ENCODE assay signal across 8 cellular contexts in the genomic region with DNA sequence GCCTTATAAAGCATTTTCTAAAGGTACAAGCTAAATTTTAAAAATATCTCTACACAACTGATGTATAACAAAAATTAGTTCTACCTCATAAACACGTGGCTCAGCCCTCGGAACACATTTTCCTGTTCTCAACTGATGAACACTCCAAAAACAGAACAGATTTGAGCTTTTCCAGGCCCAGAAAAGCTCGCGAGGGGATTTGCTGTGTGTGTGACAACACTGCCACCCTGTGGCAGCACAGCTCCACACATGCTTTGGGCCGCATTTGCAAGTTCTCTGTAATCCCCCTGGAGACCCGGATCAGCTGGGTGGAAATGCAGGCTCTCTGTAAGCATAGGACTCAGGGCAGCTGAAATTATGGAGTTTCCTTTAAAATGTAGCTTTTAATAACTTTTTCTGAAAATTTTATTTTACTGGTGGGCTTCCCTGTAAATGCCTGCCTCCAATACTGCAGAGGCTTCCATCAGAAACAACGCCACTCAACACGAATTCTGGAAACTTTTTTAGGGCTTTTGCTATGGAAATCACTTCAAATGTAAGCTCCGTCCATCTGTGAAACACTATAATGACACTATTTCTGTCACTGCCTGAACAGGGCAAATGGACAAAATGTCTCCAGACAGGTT.
DNase-seq lines count a peak whose midpoint lies in the region; ATAC-seq and TF ChIP-seq lines count a peak whose summit lies in the region.

No MANE protein-coding gene starts in this region.

- H3K4me3 ChIP-seq in GM06990 (replicated peaks; ENCODE audit: low read depth, low read length), result no peak overlapping the region

- H3K27ac Mint-ChIP-seq in natural killer cell, result no peak overlapping the region

- no peaks in the 10 kb centered on the region for H3K36me3 Mint-ChIP-seq in natural killer cell

- H3K27me3 ChIP-seq in GM06990 (replicated peaks; ENCODE audit: control insufficient read depth, insufficient read depth, low read length), result no peaks in the 10 kb centered on the region

- intact Hi-C loops in natural killer cell (cut with micrococcal nuclease), result loop anchor here (1.0 to 2.0 kb wide), 3 partner anchors 693 to 1068 kb away; a partner anchor contains a TSS

- peaks cover 30 to 38% of the 10 kb centered on the region in 2 donors for H3K27me3 Mint-ChIP-seq in natural killer cell (ENCODE audit: low read depth in 2 of 2)

- no peak for DNase-seq in GM06990 (ENCODE audit: extremely low read depth, insufficient read length)
- DNase-seq in NCI-H82 (lab: John Stamatoyannopoulos, UW), result peak; percentile 89
- peak; percentile 35 for DNase-seq in activated T-cell treated with anti-CD3 and anti-CD28 coated beads for 24 hours (ENCODE audit: low read depth)
- peak; percentile 58 to 80 for DNase-seq in erythroblast (lab: John Stamatoyannopoulos, UW)
- DNase-seq in natural killer cell, result peak; percentile 24
- peak; percentile 13 for DNase-seq in stimulated activated naive CD4-positive, alpha-beta T cell treated with Interleukin-2 at 50 U/mL for 16 hours (lab: John Stamatoyannopoulos, UW)
- DNase-seq in NK-92 (lab: John Stamatoyannopoulos, UW; ENCODE audit: unreplicated experiment), result no peak

- no peaks in the 10 kb centered on the region for H3K9me3 Mint-ChIP-seq in natural killer cell

- H3K4me1 Mint-ChIP-seq in natural killer cell, result peaks cover 0 to 9% of the 10 kb centered on the region in 2 donors

- no peak for TF ChIP-seq POLR2A in erythroblast (IDR thresholded peaks at IDR 0.05; ENCODE audit: low read length)

- peak; percentile 47 for ATAC-seq in HG02973 (IDR thresholded peaks at IDR 0.05; ENCODE audit: unreplicated experiment)
- peak in 2 of 3 donors; percentile 65 to 83 for ATAC-seq in natural killer cell

- H3K36me3 ChIP-seq in GM06990 (ENCODE audit: control insufficient read depth, insufficient read depth, low read length), result no peaks in the 10 kb centered on the region

- TF ChIP-seq CTCF in GM06990 (IDR thresholded peaks at IDR 0.05; ENCODE audit: insufficient read depth, low read length, poor library complexity, severe bottlenecking) (peak; percentile 93), natural killer cell (IDR thresholded peaks at IDR 0.05) (peak; percentile 78)

- no peak overlapping the region for H3K4me3 Mint-ChIP-seq in natural killer cell

Comparison
In these comparisons a context has a peak if more than half of its experiments do, and no peak if none do; other contexts are left out.
1. DNase-seq: peak in NCI-H82 (single experiment), activated T-cell treated with anti-CD3 and anti-CD28 coated beads for 24 hours (single experiment), erythroblast (2 of 2), natural killer cell (single experiment) and stimulated activated naive CD4-positive, alpha-beta T cell treated with Interleukin-2 at 50 U/mL for 16 hours (single experiment); none in GM06990 (single experiment) and NK-92 (single experiment).